24 cellular contexts compared by ENCODE assay signal in the genomic region with DNA sequence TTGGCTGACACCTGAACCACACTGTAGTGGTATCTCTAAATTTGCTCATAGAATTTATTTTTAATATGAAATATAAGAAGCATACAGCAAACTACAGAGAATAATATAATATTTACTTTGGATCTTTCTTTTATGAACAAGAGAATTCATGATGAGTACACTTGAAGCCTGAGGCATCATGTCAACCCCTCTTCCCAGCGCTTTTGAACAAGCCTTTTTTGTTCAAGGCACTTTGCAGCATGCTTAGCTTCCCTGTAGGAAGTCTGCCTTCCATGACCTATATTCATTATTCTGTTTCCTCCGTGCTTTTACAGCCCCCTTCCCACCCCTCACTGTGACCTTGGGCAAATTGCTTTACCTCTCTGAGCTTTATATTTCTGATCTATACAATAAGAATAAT. TPM values are rescaled to one million over a fixed set of nuclear protein-coding genes. Genes with fewer than 3 reads are reported as not detected.
DNase-seq lines count a peak whose midpoint lies in the region; ATAC-seq and TF ChIP-seq lines count a peak whose summit lies in the region.
"Had no signal": no experiment of that assay in that cellular context is flagged by ENCODE, and none has a peak within 500 bp of the region (broad histone marks: within the 10 kb centered on the region; RNA-seq: fewer than 3 reads in every experiment).

No MANE protein-coding gene starts in this region.

- TF ChIP-seq CTCF in HFFc6 (IDR thresholded peaks at IDR 0.05), result no peak
- no peak for TF ChIP-seq CTCF in VCaP (conservative IDR thresholded peaks at IDR 0.05)
- TF ChIP-seq CTCF in neural progenitor cell (IDR thresholded peaks at IDR 0.05), result no peak
- TF ChIP-seq CTCF in gastroesophageal sphincter (IDR thresholded peaks at IDR 0.05), result no peak
- no peak for TF ChIP-seq CTCF in Peyer's patch (IDR thresholded peaks at IDR 0.05)
- TF ChIP-seq CTCF in lower leg skin (IDR thresholded peaks at IDR 0.05), result no peak

- H3K4me3 Mint-ChIP-seq in HFFc6, result no peak overlapping the region
- H3K4me3 Mint-ChIP-seq in neural progenitor cell, result no peak overlapping the region
- H3K4me3 Mint-ChIP-seq: activated CD8-positive, alpha-beta memory T cell treated with anti-CD3 and anti-CD28 coated beads, Interleukin-2, amount 10 ng/mL, durations not matched to agents 7 days and 5 days; activated naive CD4-positive, alpha-beta T cell treated with anti-CD3 and anti-CD28 coated beads, Interleukin-2, amount 10 ng/mL, durations not matched to agents 7 days and 5 days; activated T-cell treated with anti-CD3 and anti-CD28 coated beads, Interleukin-2, amount 50 U/mL, for 72 hours; stimulated activated naive B cell treated with anti-CD40 and anti-IgM and Interleukin-4, amounts not matched to agents 10 μg/mL and 1 μg/mL and 100 μg/mL, for 72 hours had no signal

- peaks cover 13% of the 10 kb centered on the region for H4K20me1 ChIP-seq in neural progenitor cell (ENCODE audit: low read depth)
- H4K20me1 ChIP-seq: BLaER1 treated with 17β-estradiol and CSF1 and Interleukin-3, amounts not matched to agents 10 nM and 100 nM had no signal

- intact Hi-C loops in lower leg skin (cut with DNase I; ENCODE audit: low total_unique reads), result no loop called here

- H3K27me3 Mint-ChIP-seq in HFFc6 (ENCODE audit: insufficient read depth) (no peaks in the 10 kb centered on the region), neural progenitor cell (ENCODE audit: insufficient read depth, low read depth) (no peaks in the 10 kb centered on the region)

- H3K36me3 Mint-ChIP-seq in HFFc6 (ENCODE audit: low read depth), result peaks cover 11% of the 10 kb centered on the region
- peaks cover 14% of the 10 kb centered on the region for H3K36me3 Mint-ChIP-seq in neural progenitor cell
- H3K36me3 Mint-ChIP-seq: activated CD8-positive, alpha-beta memory T cell treated with anti-CD3 and anti-CD28 coated beads, Interleukin-2, amount 10 ng/mL, durations not matched to agents 7 days and 5 days; activated naive CD4-positive, alpha-beta T cell treated with anti-CD3 and anti-CD28 coated beads, Interleukin-2, amount 10 ng/mL, durations not matched to agents 7 days and 5 days had no signal

- H3F3A ChIP-seq in neural progenitor cell (ENCODE audit: low read depth), result no peaks in the 10 kb centered on the region

- no peak overlapping the region for H2AFZ ChIP-seq in neural progenitor cell (replicated peaks)

- DNase-seq in HFFc6 (no peak), NCI-H2107 (lab: John Stamatoyannopoulos, UW) (peak; percentile 16), neural progenitor cell (ENCODE audit: low spot score) (no peak), Peyer's patch (no peak), lower leg skin (ENCODE audit: low spot score in 2 of 2) (no peak)
- DNase-seq: activated CD4-positive, CD25-positive, alpha-beta regulatory T cell; activated CD8-positive, alpha-beta memory T cell treated with anti-CD3 and anti-CD28 coated beads, Interleukin-2, amount 10 ng/mL, durations not matched to agents 7 days and 5 days; activated naive CD4-positive, alpha-beta T cell treated with anti-CD3 and anti-CD28 coated beads, Interleukin-2, amount 10 ng/mL, durations not matched to agents 7 days and 5 days; activated T-cell treated with anti-CD3 and anti-CD28 coated beads, Interleukin-2, amount 50 U/mL, for 72 hours; COR-L47; DMS53; esophagus squamous epithelium; gastrocnemius medialis; hippocampal formation; mesenchymal stem cell; NCI-H2081; NCI-H524; psoas muscle; stimulated activated naive B cell treated with anti-CD40 and anti-IgM and Interleukin-4, amounts not matched to agents 10 μg/mL and 1 μg/mL and 100 μg/mL, for 72 hours; T-helper 1 cell; upper lobe of right lung had no signal

- no peak overlapping the region for H3K4me2 ChIP-seq in neural progenitor cell
- H3K4me2 ChIP-seq: BLaER1 treated with 17β-estradiol and CSF1 and Interleukin-3, amounts not matched to agents 10 nM and 100 nM had no signal

- H3K27me3 ChIP-seq in neural progenitor cell (no peaks in the 10 kb centered on the region), gastroesophageal sphincter (peaks cover 4% of the 10 kb centered on the region), Peyer's patch (no peaks in the 10 kb centered on the region)
- H3K27me3 ChIP-seq: BLaER1 treated with 17β-estradiol and CSF1 and Interleukin-3, amounts not matched to agents 10 nM and 100 nM; esophagus squamous epithelium; gastrocnemius medialis; upper lobe of right lung had no signal

- H3K9ac ChIP-seq in neural progenitor cell, result no peak overlapping the region
- H3K9ac ChIP-seq: BLaER1 treated with 17β-estradiol and CSF1 and Interleukin-3, amounts not matched to agents 10 nM and 100 nM had no signal

- peaks cover 81% of the 10 kb centered on the region for H3K4me1 Mint-ChIP-seq in HFFc6 (ENCODE audit: low read depth)
- peaks cover 50% of the 10 kb centered on the region for H3K4me1 Mint-ChIP-seq in neural progenitor cell
- H3K4me1 Mint-ChIP-seq: activated CD8-positive, alpha-beta memory T cell treated with anti-CD3 and anti-CD28 coated beads, Interleukin-2, amount 10 ng/mL, durations not matched to agents 7 days and 5 days; activated naive CD4-positive, alpha-beta T cell treated with anti-CD3 and anti-CD28 coated beads, Interleukin-2, amount 10 ng/mL, durations not matched to agents 7 days and 5 days; stimulated activated naive B cell treated with anti-CD40 and anti-IgM and Interleukin-4, amounts not matched to agents 10 μg/mL and 1 μg/mL and 100 μg/mL, for 72 hours had no signal

- TF ChIP-seq POLR2A in gastroesophageal sphincter (IDR thresholded peaks at IDR 0.05) (no peak), Peyer's patch (IDR thresholded peaks at IDR 0.05) (no peak), lower leg skin (IDR thresholded peaks at IDR 0.05) (no peak)

- peak overlapping the region; percentile 20 for H3K27ac Mint-ChIP-seq in HFFc6
- peak overlapping the region; percentile 34 for H3K27ac Mint-ChIP-seq in neural progenitor cell
- H3K27ac Mint-ChIP-seq: activated CD8-positive, alpha-beta memory T cell treated with anti-CD3 and anti-CD28 coated beads, Interleukin-2, amount 10 ng/mL, durations not matched to agents 7 days and 5 days; activated naive CD4-positive, alpha-beta T cell treated with anti-CD3 and anti-CD28 coated beads, Interleukin-2, amount 10 ng/mL, durations not matched to agents 7 days and 5 days; activated T-cell treated with anti-CD3 and anti-CD28 coated beads, Interleukin-2, amount 50 U/mL, for 72 hours; stimulated activated naive B cell treated with anti-CD40 and anti-IgM and Interleukin-4, amounts not matched to agents 10 μg/mL and 1 μg/mL and 100 μg/mL, for 72 hours had no signal

- H3K4me3 ChIP-seq in neural progenitor cell, result no peak overlapping the region
- no peak overlapping the region for H3K4me3 ChIP-seq in gastroesophageal sphincter
- no peak overlapping the region for H3K4me3 ChIP-seq in Peyer's patch
- H3K4me3 ChIP-seq in lower leg skin (ENCODE audit: low read depth, poor library complexity, severe bottlenecking), result no peak overlapping the region
- H3K4me3 ChIP-seq: BLaER1 treated with 17β-estradiol and CSF1 and Interleukin-3, amounts not matched to agents 10 nM and 100 nM; esophagus squamous epithelium; gastrocnemius medialis; psoas muscle; upper lobe of right lung had no signal

- H3K36me3 ChIP-seq in neural progenitor cell (no peaks in the 10 kb centered on the region), gastroesophageal sphincter (no peaks in the 10 kb centered on the region), Peyer's patch (no peaks in the 10 kb centered on the region)
- H3K36me3 ChIP-seq: BLaER1 treated with 17β-estradiol and CSF1 and Interleukin-3, amounts not matched to agents 10 nM and 100 nM; esophagus squamous epithelium; gastrocnemius medialis; upper lobe of right lung had no signal

- peaks cover 37% of the 10 kb centered on the region for H3K79me2 ChIP-seq in neural progenitor cell (ENCODE audit: low read depth)

- TF ChIP-seq EP300 in gastroesophageal sphincter (IDR thresholded peaks at IDR 0.05), result no peak

- no peak for ATAC-seq in gastroesophageal sphincter
- ATAC-seq: activated CD8-positive, alpha-beta memory T cell treated with anti-CD3 and anti-CD28 coated beads, Interleukin-2, amount 10 ng/mL, durations not matched to agents 7 days and 5 days; activated T-cell treated with anti-CD3 and anti-CD28 coated beads, Interleukin-2, amount 50 U/mL, for 72 hours; gastrocnemius medialis; psoas muscle; stimulated activated naive B cell treated with anti-CD40 and anti-IgM and Interleukin-4, amounts not matched to agents 10 μg/mL and 1 μg/mL and 100 μg/mL, for 72 hours; upper lobe of right lung had no signal

- H3K4me1 ChIP-seq in neural progenitor cell (peaks cover 21% of the 10 kb centered on the region), gastroesophageal sphincter (no peaks in the 10 kb centered on the region), Peyer's patch (no peaks in the 10 kb centered on the region)
- H3K4me1 ChIP-seq: esophagus squamous epithelium, gastrocnemius medialis, psoas muscle, upper lobe of right lung had no signal

- H3K9me3 Mint-ChIP-seq in HFFc6 (peaks cover 5% of the 10 kb centered on the region; the same call in 1 of the 2 replicates), neural progenitor cell (peaks cover 29% of the 10 kb centered on the region)
- H3K9me3 Mint-ChIP-seq: activated naive CD4-positive, alpha-beta T cell treated with anti-CD3 and anti-CD28 coated beads, Interleukin-2, amount 10 ng/mL, durations not matched to agents 7 days and 5 days had no signal

- H3K9me3 ChIP-seq in neural progenitor cell (ENCODE audit: low read depth) (no peaks in the 10 kb centered on the region), gastroesophageal sphincter (peaks cover 0 to 7% (median 0%) of the 10 kb centered on the region in 3 donors), Peyer's patch (no peaks in the 10 kb centered on the region)
- H3K9me3 ChIP-seq: gastrocnemius medialis, psoas muscle had no signal

- WGBS in gastroesophageal sphincter (ENCODE audit: low coverage in 1 of 2), 2 donors, result 37 to 60% methylated on average over 2 of the region's 2 CpGs
- 24 to 39% methylated on average over 2 of the region's 2 CpGs for WGBS in lower leg skin, 2 donors

- H3K27ac ChIP-seq in VCaP, result peak overlapping the region; percentile 55
- H3K27ac ChIP-seq in neural progenitor cell, result no peak overlapping the region
- H3K27ac ChIP-seq in gastroesophageal sphincter, result no peak overlapping the region
- no peak overlapping the region for H3K27ac ChIP-seq in Peyer's patch
- H3K27ac ChIP-seq: BLaER1 treated with 17β-estradiol and CSF1 and Interleukin-3, amounts not matched to agents 10 nM and 100 nM; esophagus squamous epithelium; gastrocnemius medialis; psoas muscle; upper lobe of right lung had no signal

RNA-seq across cellular contexts. Expression of a gene that starts 41.6 kb away (rescaled TPM):
- 10 to 100 TPM; 13.4 to 16.0 (median 15.3) TPM for total RNA-seq in HFFc6 (2021; fragmentation: NEBNext Ultra II Directional; extraction: Animal tissue kit (Norgen Biotek cat#: 25700))
- total RNA-seq in neural progenitor cell (ENCODE audit: low replicate concordance), result 9.3 and 14.2 TPM in 2 replicates
- total RNA-seq in gastroesophageal sphincter, result 1 to 10 TPM in 1 of 4 donors, under 1 TPM in 3; 0.47 to 1.2 (median 0.60) TPM
- 1 to 10 TPM in 1 of 4 donors, under 1 TPM in 1, not detected in 2; 0.28 to 4.1 TPM for total RNA-seq in Peyer's patch
- total RNA-seq in lower leg skin, result under 1 TPM; 0.42 to 0.80 (median 0.65) TPM
